ENCODE assay signal across 29 cellular contexts in the genomic region with DNA sequence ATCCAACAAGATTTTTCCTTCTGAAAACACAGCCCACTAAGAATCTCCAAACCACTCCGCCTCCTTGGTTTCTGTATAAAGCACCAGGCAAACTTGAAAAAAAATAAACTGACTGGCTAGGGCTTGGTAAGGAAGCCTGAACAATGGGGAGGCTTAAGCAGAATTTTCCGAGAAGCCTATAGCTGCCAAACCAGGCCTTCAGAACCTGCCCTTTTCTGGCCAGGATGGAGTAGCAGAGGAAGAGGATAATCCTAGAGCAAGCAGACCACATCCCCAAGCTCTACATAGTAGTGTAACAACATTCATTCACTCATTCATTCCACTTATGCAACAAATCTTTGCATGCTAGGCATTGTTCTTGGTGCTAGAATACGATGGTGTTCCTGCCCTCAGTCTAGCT.
"Had no signal": no experiment of that assay in that cellular context is flagged by ENCODE, and none has a peak within 500 bp of the region (broad histone marks: within the 10 kb centered on the region; RNA-seq: fewer than 3 reads in every experiment).

No MANE protein-coding gene starts in this region.

- H3K36me3 Mint-ChIP-seq: naive thymus-derived CD4-positive, alpha-beta T cell; stimulated activated effector memory CD8-positive, alpha-beta T cell treated with anti-CD3 and anti-CD28 coated beads, Interleukin-12 subunit alpha, Interleukin-12 subunit beta, amount 100 ng/mL, for 72 hours; type B pancreatic cell had no signal

- H3K4me3 Mint-ChIP-seq: dendritic cell treated with granulocyte-macrophage colony-stimulating factor and Interleukin-4, amounts not matched to agents 40 ng/mL and 50 ng/mL, for 4 days; endodermal cell; naive thymus-derived CD4-positive, alpha-beta T cell; nephron; stimulated activated effector memory CD8-positive, alpha-beta T cell treated with anti-CD3 and anti-CD28 coated beads, Interleukin-12 subunit alpha, Interleukin-12 subunit beta, amount 100 ng/mL, for 72 hours; type B pancreatic cell had no signal

- H3K27me3 ChIP-seq: colonic mucosa, esophagus squamous epithelium, heart right ventricle, left lung, neutrophil, stomach, testis, tibial artery had no signal

- H3K9ac ChIP-seq: parathyroid adenoma had no signal

- H3K4me1 Mint-ChIP-seq: endodermal cell; naive thymus-derived CD4-positive, alpha-beta T cell; nephron; stimulated activated effector memory CD8-positive, alpha-beta T cell treated with anti-CD3 and anti-CD28 coated beads, Interleukin-12 subunit alpha, Interleukin-12 subunit beta, amount 100 ng/mL, for 72 hours had no signal

- H3K27ac Mint-ChIP-seq: dendritic cell treated with granulocyte-macrophage colony-stimulating factor and Interleukin-4, amounts not matched to agents 40 ng/mL and 50 ng/mL, for 4 days; endodermal cell; naive thymus-derived CD4-positive, alpha-beta T cell; nephron; progenitor cell of endocrine pancreas; stimulated activated effector memory CD8-positive, alpha-beta T cell treated with anti-CD3 and anti-CD28 coated beads, Interleukin-12 subunit alpha, Interleukin-12 subunit beta, amount 100 ng/mL, for 72 hours; type B pancreatic cell had no signal

- H3K9me3 ChIP-seq: colonic mucosa, esophagus squamous epithelium, heart right ventricle, left lung, neutrophil, stomach, testis, tibial artery had no signal

- DNase-seq: colonic mucosa; effector CD8-positive, alpha-beta T cell; endodermal cell; esophagus squamous epithelium; foreskin melanocyte; glutamatergic neuron; heart right ventricle; hippocampal formation; left cardiac atrium; left lung; mesendoderm; midbrain; naive thymus-derived CD4-positive, alpha-beta T cell; stimulated activated CD4-positive, alpha-beta T cell treated with anti-CD3 and anti-CD28 coated beads, Interleukin-12 subunit alpha, Interleukin-12 subunit beta, amount 100 ng/mL, for 4 hours; stimulated activated CD4-positive, alpha-beta T cell treated with anti-CD3 and anti-CD28 coated beads, Interleukin-1b, Interleukin-23, amount 100 ng/mL, for 48 hours; stimulated activated CD4-positive, alpha-beta T cell treated with anti-CD3 and anti-CD28 coated beads, Interleukin-4, amount 100 ng/mL, for 24 hours; stimulated activated naive CD4-positive, alpha-beta T cell treated with Interleukin-2 at 50 U/mL for 16 hours; stomach; testis; tibial artery had no signal

- ATAC-seq: left lung; naive thymus-derived CD4-positive, alpha-beta T cell; sciatic nerve; stimulated activated effector memory CD8-positive, alpha-beta T cell treated with anti-CD3 and anti-CD28 coated beads, Interleukin-12 subunit alpha, Interleukin-12 subunit beta, amount 100 ng/mL, for 72 hours had no signal

- H3K4me3 ChIP-seq: colonic mucosa, esophagus squamous epithelium, heart right ventricle, left lung, smooth muscle cell, stomach, testis, tibial artery had no signal

- H3K79me2 ChIP-seq: parathyroid adenoma had no signal

- H3K4me1 ChIP-seq: colonic mucosa, heart right ventricle, left lung, parathyroid adenoma, stomach, testis had no signal

- H3K4me2 ChIP-seq: smooth muscle cell had no signal

- H3K36me3 ChIP-seq: colonic mucosa, esophagus squamous epithelium, heart right ventricle, left lung, neutrophil, stomach, tibial artery had no signal

- H3K27me3 Mint-ChIP-seq: dendritic cell treated with granulocyte-macrophage colony-stimulating factor and Interleukin-4, amounts not matched to agents 40 ng/mL and 50 ng/mL, for 4 days; naive thymus-derived CD4-positive, alpha-beta T cell; progenitor cell of endocrine pancreas had no signal

- H2AFZ ChIP-seq: parathyroid adenoma had no signal

- H3K9me3 Mint-ChIP-seq: endodermal cell; nephron; stimulated activated effector memory CD8-positive, alpha-beta T cell treated with anti-CD3 and anti-CD28 coated beads, Interleukin-12 subunit alpha, Interleukin-12 subunit beta, amount 100 ng/mL, for 72 hours; type B pancreatic cell had no signal

- H3K27ac ChIP-seq: colonic mucosa, esophagus squamous epithelium, heart right ventricle, left lung, neutrophil, parathyroid adenoma, stomach, testis had no signal
